ENCODE assay signal across 18 cellular contexts in the genomic region with DNA sequence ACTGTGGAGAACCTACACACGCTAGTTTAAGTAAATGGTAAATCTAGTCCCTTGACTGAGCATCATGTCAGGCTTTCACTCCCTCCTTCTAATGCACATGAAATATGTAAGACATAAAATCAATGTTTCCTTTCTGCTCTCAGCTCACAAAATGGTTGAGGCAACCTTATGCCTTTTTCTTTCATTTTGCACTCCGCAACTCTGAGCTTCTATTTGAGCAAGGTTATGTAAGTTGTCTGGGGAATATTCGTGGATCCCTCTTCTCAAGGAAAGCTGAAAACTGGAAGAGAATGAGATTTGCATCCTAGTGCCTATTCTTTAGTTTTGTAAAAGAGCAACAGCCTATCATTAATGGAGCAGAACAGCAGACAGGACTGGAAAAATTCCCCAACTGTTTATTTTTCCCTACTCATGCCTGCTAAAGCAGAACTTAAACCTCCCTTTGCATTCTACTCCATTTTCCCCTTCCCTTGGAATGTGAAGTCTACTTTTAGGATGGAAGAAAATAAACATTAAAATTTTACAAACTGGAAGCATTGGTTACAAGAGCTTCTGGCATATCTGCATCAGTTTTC.
DNase-seq lines count a peak whose midpoint lies in the region; ATAC-seq and TF ChIP-seq lines count a peak whose summit lies in the region.
"Had no signal": no experiment of that assay in that cellular context is flagged by ENCODE, and none has a peak within 500 bp of the region (broad histone marks: within the 10 kb centered on the region; RNA-seq: fewer than 3 reads in every experiment).

No MANE protein-coding gene starts in this region.

- H3K27me3 ChIP-seq in lower lobe of right lung (ENCODE audit: low read depth) (no peaks in the 10 kb centered on the region), gastrocnemius medialis (no peaks in the 10 kb centered on the region)

- intact Hi-C loops in lower lobe of right lung (cut with DNase I) (no loop called here), gastrocnemius medialis (cut with DNase I; ENCODE audit: low total_unique reads) (loop anchor here (5.0 kb wide), 1 partner anchor 34 kb away; no protein-coding TSS in a partner anchor)

- H3K4me3 ChIP-seq in lower lobe of right lung: no peak overlapping the region
- no peak overlapping the region for H3K4me3 ChIP-seq in gastrocnemius medialis

- H3K4me1 Mint-ChIP-seq in brain: peaks cover 35% of the 10 kb centered on the region
- no peaks in the 10 kb centered on the region for H3K4me1 Mint-ChIP-seq in activated CD8-positive, alpha-beta memory T cell treated with anti-CD3 and anti-CD28 coated beads, Interleukin-2, amount 10 ng/mL, durations not matched to agents 7 days and 5 days
- H3K4me1 Mint-ChIP-seq: activated CD4-positive, alpha-beta memory T cell treated with anti-CD3 and anti-CD28 coated beads, Interleukin-2, amount 10 ng/mL, durations not matched to agents 7 days and 5 days had no signal

- no peaks in the 10 kb centered on the region for H3K36me3 ChIP-seq in lower lobe of right lung
- no peaks in the 10 kb centered on the region for H3K36me3 ChIP-seq in gastrocnemius medialis

- H3K9me3 ChIP-seq in lower lobe of right lung (no peaks in the 10 kb centered on the region), gastrocnemius medialis (no peaks in the 10 kb centered on the region)

- H3K4me1 ChIP-seq in lower lobe of right lung (peaks cover 9% of the 10 kb centered on the region), gastrocnemius medialis (peaks cover 0 to 8% of the 10 kb centered on the region in 2 donors)

- no peak for DNase-seq in lower lobe of right lung
- DNase-seq in gastrocnemius medialis: no peak
- no peak for DNase-seq in activated CD8-positive, alpha-beta memory T cell treated with anti-CD3 and anti-CD28 coated beads, Interleukin-2, amount 10 ng/mL, durations not matched to agents 7 days and 5 days
- DNase-seq in NCI-H1694 (lab: John Stamatoyannopoulos, UW): no peak
- DNase-seq: activated CD4-positive, alpha-beta memory T cell treated with anti-CD3 and anti-CD28 coated beads, Interleukin-2, amount 10 ng/mL, durations not matched to agents 7 days and 5 days; amygdala; Calu3; cortex of kidney; MV-4-11; naive thymus-derived CD8-positive, alpha-beta T cell; NCI-H2081 treated with DMSO at 0.1 percent for 48 hours had no signal

- no peak overlapping the region for H3K4me3 Mint-ChIP-seq in brain
- no peak overlapping the region for H3K4me3 Mint-ChIP-seq in activated CD8-positive, alpha-beta memory T cell treated with anti-CD3 and anti-CD28 coated beads, Interleukin-2, amount 10 ng/mL, durations not matched to agents 7 days and 5 days
- H3K4me3 Mint-ChIP-seq: activated CD4-positive, alpha-beta memory T cell treated with anti-CD3 and anti-CD28 coated beads, Interleukin-2, amount 10 ng/mL, durations not matched to agents 7 days and 5 days; activated T-helper 1 cell treated with anti-CD3 and anti-CD28 coated beads, Interleukin-12 subunit alpha, Interleukin-12 subunit beta, Interleukin-2, Interleukin-4 antibody, amounts not matched to agents 30 ng/mL and 10 ng/mL and 1 ng/mL, durations not matched to agents 14 hours and 24 hours and 36 hours; naive thymus-derived CD8-positive, alpha-beta T cell had no signal

- H3K36me3 Mint-ChIP-seq in brain: no peaks in the 10 kb centered on the region
- no peaks in the 10 kb centered on the region for H3K36me3 Mint-ChIP-seq in activated CD8-positive, alpha-beta memory T cell treated with anti-CD3 and anti-CD28 coated beads, Interleukin-2, amount 10 ng/mL, durations not matched to agents 7 days and 5 days

- CTCF ChIA-PET in activated CD8-positive, alpha-beta memory T cell treated with anti-CD3 and anti-CD28 coated beads, Interleukin-2, amount 10 ng/mL, durations not matched to agents 7 days and 5 days (lab: Charles Lee): no interaction called here

- H3K27ac Mint-ChIP-seq in brain: peak overlapping the region in 3 of 5 experiments; percentile 34 to 43 (median 40)
- H3K27ac Mint-ChIP-seq in activated CD8-positive, alpha-beta memory T cell treated with anti-CD3 and anti-CD28 coated beads, Interleukin-2, amount 10 ng/mL, durations not matched to agents 7 days and 5 days: no peak overlapping the region
- H3K27ac Mint-ChIP-seq: activated CD4-positive, alpha-beta memory T cell treated with anti-CD3 and anti-CD28 coated beads, Interleukin-2, amount 10 ng/mL, durations not matched to agents 7 days and 5 days; activated T-helper 1 cell treated with anti-CD3 and anti-CD28 coated beads, Interleukin-12 subunit alpha, Interleukin-12 subunit beta, Interleukin-2, Interleukin-4 antibody, amounts not matched to agents 30 ng/mL and 10 ng/mL and 1 ng/mL, durations not matched to agents 14 hours and 24 hours and 36 hours; naive thymus-derived CD8-positive, alpha-beta T cell had no signal

- in situ Hi-C loops in gastrocnemius medialis (cut with MboI; ENCODE audit: low sequenced_read_pairs in 4 of 4): no loop called here

- no peaks in the 10 kb centered on the region for H3K27me3 Mint-ChIP-seq in brain
- peaks cover 9% of the 10 kb centered on the region for H3K27me3 Mint-ChIP-seq in activated CD8-positive, alpha-beta memory T cell treated with anti-CD3 and anti-CD28 coated beads, Interleukin-2, amount 10 ng/mL, durations not matched to agents 7 days and 5 days

- TF ChIP-seq CTCF in C4-2B (conservative IDR thresholded peaks at IDR 0.05): no peak
- TF ChIP-seq CTCF in brain (conservative IDR thresholded peaks at IDR 0.05): no peak
- no peak for TF ChIP-seq CTCF in lower lobe of right lung (IDR thresholded peaks at IDR 0.05)
- no peak for TF ChIP-seq CTCF in gastrocnemius medialis (IDR thresholded peaks at IDR 0.05 in 4 of 5, conservative IDR thresholded peaks at IDR 0.05 in 1 of 5)

- H3K9me3 Mint-ChIP-seq in brain: peaks cover 2 to 15% (median 5%) of the 10 kb centered on the region in 5 experiments
- no peaks in the 10 kb centered on the region for H3K9me3 Mint-ChIP-seq in activated CD8-positive, alpha-beta memory T cell treated with anti-CD3 and anti-CD28 coated beads, Interleukin-2, amount 10 ng/mL, durations not matched to agents 7 days and 5 days (ENCODE audit: low read depth)
- H3K9me3 Mint-ChIP-seq: activated CD4-positive, alpha-beta memory T cell treated with anti-CD3 and anti-CD28 coated beads, Interleukin-2, amount 10 ng/mL, durations not matched to agents 7 days and 5 days had no signal

- no peak for TF ChIP-seq POLR2A in gastrocnemius medialis (IDR thresholded peaks at IDR 0.05)
- TF ChIP-seq POLR2A in GM18505 (IDR thresholded peaks at IDR 0.05; ENCODE audit: borderline replicate concordance, extremely low read depth, insufficient read depth, insufficient read length): no peak

- H3K27ac ChIP-seq in C4-2B (peak overlapping the region; percentile 28; the same call in 1 of the 2 replicates), lower lobe of right lung (peak overlapping the region; percentile 59), gastrocnemius medialis (peak overlapping the region in 3 of 4 donors; percentile 38 to 66 (median 43))
- H3K27ac ChIP-seq: epithelial cell of prostate had no signal

- ATAC-seq in lower lobe of right lung: no peak
- no peak for ATAC-seq in gastrocnemius medialis
- ATAC-seq in activated CD8-positive, alpha-beta memory T cell treated with anti-CD3 and anti-CD28 coated beads, Interleukin-2, amount 10 ng/mL, durations not matched to agents 7 days and 5 days: no peak
- no peak for ATAC-seq in GM18505 (IDR thresholded peaks at IDR 0.05; ENCODE audit: unreplicated experiment)
- ATAC-seq in GM19463 (IDR thresholded peaks at IDR 0.05; ENCODE audit: unreplicated experiment): no peak
- ATAC-seq: naive thymus-derived CD8-positive, alpha-beta T cell; Panc1 had no signal
